20 cellular contexts compared by ENCODE assay signal in genomic region chr7:158588878-158589442, GRCh38. TPM values are rescaled to one million over a fixed set of nuclear protein-coding genes. Genes with fewer than 3 reads are reported as not detected.
DNase-seq lines count a peak whose midpoint lies in the region; ATAC-seq, FAIRE-seq and TF ChIP-seq lines count a peak whose summit lies in the region.
"Had no signal": no experiment of that assay in that cellular context is flagged by ENCODE, and none has a peak within 500 bp of the region (broad histone marks: within the 10 kb centered on the region; RNA-seq: fewer than 3 reads in every experiment).

No MANE protein-coding gene starts in this region.

- no peak overlapping the region for H3K4me3 ChIP-seq in sigmoid colon
- H3K4me3 ChIP-seq: GM12878 had no signal

- H3K36me3 ChIP-seq in sigmoid colon = no peaks in the 10 kb centered on the region
- H3K36me3 ChIP-seq: gastrocnemius medialis had no signal

- no peak for DNase-seq in activated T-cell treated with anti-CD3 and anti-CD28 coated beads, Interleukin-2, amount 50 U/mL, for 72 hours
- DNase-seq in activated T-cell treated with anti-CD3 and anti-CD28 coated beads for 4 hours = no peak
- no peak for DNase-seq in T-helper 17 cell
- DNase-seq in mesenteric fat pad (ENCODE audit: low spot score) = peak; percentile 81
- DNase-seq in sigmoid colon = peak; percentile 59
- no peak for DNase-seq in D721Med (ENCODE audit: insufficient read length, low spot score)
- no peak for DNase-seq in NCI-H82 (lab: John Stamatoyannopoulos, UW)
- DNase-seq: activated naive CD4-positive, alpha-beta T cell treated with anti-CD3 and anti-CD28 coated beads for 36 hours; COR-L47; dermis blood vessel endothelial cell; erythroblast; gastrocnemius medialis; HFFc6; left ventricle myocardium superior; NCI-H1436; NCI-H345 had no signal

- intact Hi-C loops in sigmoid colon (cut with DNase I) = loop anchor here (5.0 kb wide), 1 partner anchor 192 kb away; no protein-coding TSS in a partner anchor

- peaks cover 5% of the 10 kb centered on the region for H3K4me1 Mint-ChIP-seq in activated T-cell treated with anti-CD3 and anti-CD28 coated beads, Interleukin-2, amount 50 U/mL, for 72 hours (ENCODE audit: low read depth)
- H3K4me1 Mint-ChIP-seq in T-helper 17 cell = peaks cover 6% of the 10 kb centered on the region

- peaks cover 0 to 5% of the 10 kb centered on the region in 2 donors for H3K36me3 Mint-ChIP-seq in activated T-cell treated with anti-CD3 and anti-CD28 coated beads, Interleukin-2, amount 50 U/mL, for 72 hours (ENCODE audit: insufficient read depth in 2 of 2)
- no peaks in the 10 kb centered on the region for H3K36me3 Mint-ChIP-seq in T-helper 17 cell (ENCODE audit: low read depth)

- H3K4me3 Mint-ChIP-seq in activated T-cell treated with anti-CD3 and anti-CD28 coated beads, Interleukin-2, amount 50 U/mL, for 72 hours = peak overlapping the region; percentile 62 to 71
- peak overlapping the region; percentile 76 for H3K4me3 Mint-ChIP-seq in T-helper 17 cell
- H3K4me3 Mint-ChIP-seq: activated naive CD4-positive, alpha-beta T cell treated with anti-CD3 and anti-CD28 coated beads for 36 hours; HFFc6 had no signal

- peaks cover 3 to 6% of the 10 kb centered on the region in 2 donors for H3K9me3 Mint-ChIP-seq in activated T-cell treated with anti-CD3 and anti-CD28 coated beads, Interleukin-2, amount 50 U/mL, for 72 hours
- H3K9me3 Mint-ChIP-seq: HFFc6 had no signal

- H3K4me1 ChIP-seq in sigmoid colon = peaks cover 0 to 28% (median 26%) of the 10 kb centered on the region in 4 donors

- FAIRE-seq in D721Med (lab: Jason Lieb, UNC) = no peak
- FAIRE-seq: GM12878 had no signal

- peaks cover 44% of the 10 kb centered on the region for H3K27me3 Mint-ChIP-seq in activated T-cell treated with anti-CD3 and anti-CD28 coated beads, Interleukin-2, amount 50 U/mL, for 72 hours (ENCODE audit: low read depth)
- peaks cover 24% of the 10 kb centered on the region for H3K27me3 Mint-ChIP-seq in T-helper 17 cell

- no peak for TF ChIP-seq EP300 in sigmoid colon (IDR thresholded peaks at IDR 0.05)

- H3K27me3 ChIP-seq in sigmoid colon = peaks cover 2 to 29% (median 24%) of the 10 kb centered on the region in 3 donors

- ATAC-seq in activated T-cell treated with anti-CD3 and anti-CD28 coated beads, Interleukin-2, amount 50 U/mL, for 72 hours (replicated peaks in 1 of 2) = no peak
- ATAC-seq in T-helper 17 cell (no peak), GM21717 (IDR thresholded peaks at IDR 0.05; ENCODE audit: unreplicated experiment) (no peak)
- ATAC-seq: gastrocnemius medialis, GM12878 had no signal

- no peak overlapping the region for H3K27ac Mint-ChIP-seq in activated T-cell treated with anti-CD3 and anti-CD28 coated beads, Interleukin-2, amount 50 U/mL, for 72 hours
- no peak overlapping the region for H3K27ac Mint-ChIP-seq in T-helper 17 cell
- H3K27ac Mint-ChIP-seq: activated naive CD4-positive, alpha-beta T cell treated with anti-CD3 and anti-CD28 coated beads for 36 hours; HFFc6 had no signal

- no peak overlapping the region for H3K27ac ChIP-seq in sigmoid colon
- H3K27ac ChIP-seq: gastrocnemius medialis, RWPE1 had no signal

- WGBS in sigmoid colon, 2 donors = 62 to 76% methylated on average over 16 of the region's 16 CpGs

- no peak for TF ChIP-seq POLR2A in sigmoid colon (IDR thresholded peaks at IDR 0.05)

- H3K9me3 ChIP-seq in T-helper 17 cell (ENCODE audit: control insufficient read depth, low read length, poor library complexity, severe bottlenecking) (no peaks in the 10 kb centered on the region), sigmoid colon (no peaks in the 10 kb centered on the region)
- H3K9me3 ChIP-seq: gastrocnemius medialis had no signal

- TF ChIP-seq CTCF in sigmoid colon (IDR thresholded peaks at IDR 0.05) = no peak
- TF ChIP-seq CTCF in D721Med (IDR thresholded peaks at IDR 0.05; ENCODE audit: insufficient read depth, missing control alignments) = no peak

RNA-seq across cellular contexts. Expression of gene PTPRN2, which starts 1.3 kb away (rescaled TPM):
- total RNA-seq in activated T-cell treated with anti-CD3 and anti-CD28 coated beads, Interleukin-2, amount 50 U/mL, for 72 hours = under 1 TPM; 0.72 to 0.79 TPM
- under 1 TPM; 0.42 to 0.57 TPM for total RNA-seq in T-helper 17 cell
- total RNA-seq in mesenteric fat pad = 2.6 TPM
- 1 to 10 TPM; 4.9 to 7.1 (median 5.4) TPM for total RNA-seq in sigmoid colon
- polyA plus RNA-seq in sigmoid colon = 1 to 10 TPM; 3.2 to 6.6 (median 5.5) TPM
- total RNA-seq: G401, GM12878 had no signal

Comparison
In these comparisons a context has a peak if more than half of its experiments do, and no peak if none do; other contexts are left out.
1. DNase-seq: peak in mesenteric fat pad (single experiment) and sigmoid colon (single experiment); none in activated T-cell treated with anti-CD3 and anti-CD28 coated beads, Interleukin-2, amount 50 U/mL, for 72 hours (0 of 2), activated T-cell treated with anti-CD3 and anti-CD28 coated beads for 4 hours (single experiment), T-helper 17 cell (0 of 3), D721Med (single experiment) and NCI-H82 (single experiment).